ENCODE assay signal across 10 cellular contexts in genomic region chr3:72186485-72186864, GRCh38.
A peak's percentile ranks its signal among the peaks of the same experiment; 100 is the strongest.
DNase-seq lines count a peak whose midpoint lies in the region; ATAC-seq, FAIRE-seq and TF ChIP-seq lines count a peak whose summit lies in the region.
"Had no signal": no experiment of that assay in that cellular context is flagged by ENCODE, and none has a peak within 500 bp of the region (broad histone marks: within the 10 kb centered on the region; RNA-seq: fewer than 3 reads in every experiment).

No MANE protein-coding gene starts in this region.

- CTCF ChIA-PET in activated CD8-positive, alpha-beta T cell treated with anti-CD3 and anti-CD28 coated beads, Interleukin-2, amount 10 ng/mL, durations not matched to agents 7 days and 5 days (lab: Charles Lee) = no interaction called here
- CTCF ChIA-PET in activated CD8-positive, alpha-beta T cell treated with anti-CD3 and anti-CD28 coated beads for 36 hours (lab: Charles Lee) = interaction anchor here (1.0 kb wide), 1 partner anchor 15 kb away, joined by 3 read pairs; no protein-coding TSS in a partner anchor
- CTCF ChIA-PET in HepG2 (lab: Yijun Ruan, JAX; ENCODE audit: low intra/inter-chr PET ratio, low total read pairs) = no interaction called here

- H4K20me1 ChIP-seq in hepatocyte (ENCODE audit: insufficient read depth, poor library complexity, severe bottlenecking) = no peaks in the 10 kb centered on the region
- no peaks in the 10 kb centered on the region for H4K20me1 ChIP-seq in HepG2 (ENCODE audit: insufficient read depth, low read length)

- H3K36me3 ChIP-seq in ACC112 (ENCODE audit: insufficient read depth, low read length) = no peaks in the 10 kb centered on the region
- no peaks in the 10 kb centered on the region for H3K36me3 ChIP-seq in hepatocyte (replicated peaks; ENCODE audit: insufficient read depth, low read depth)
- no peaks in the 10 kb centered on the region for H3K36me3 ChIP-seq in HepG2 (replicated peaks in 1 of 2; ENCODE audit: control insufficient read depth in 1 of 2, insufficient read depth in 2 of 2, low read length in 2 of 2)

- in situ Hi-C loops in HepG2 (cut with HindIII; ENCODE audit: extremely low pct_ligation_motif_present, low pct_unique_long_range_greater_than_20kb) = no loop called here

- H3K4me1 ChIP-seq in ACC112 (ENCODE audit: control insufficient read depth, insufficient read depth, low read length, unreplicated experiment) (peaks cover 26% of the 10 kb centered on the region), hepatocyte (ENCODE audit: insufficient read depth) (no peaks in the 10 kb centered on the region), HepG2 (ENCODE audit: insufficient read depth, low read length) (peaks cover 21% of the 10 kb centered on the region)

- no peak for TF ChIP-seq RAD21 in HepG2 (CRISPR knock-in tag; IDR thresholded peaks at IDR 0.05)

- no TSS peak for BruUV-seq in HepG2 (replicated peaks; lab: Mats Ljungman, UMichigan)

- H3K9me3 Mint-ChIP-seq in activated CD8-positive, alpha-beta T cell treated with anti-CD3 and anti-CD28 coated beads, Interleukin-2, amount 10 ng/mL, durations not matched to agents 7 days and 5 days (ENCODE audit: insufficient read depth) = no peaks in the 10 kb centered on the region
- H3K9me3 Mint-ChIP-seq in activated CD8-positive, alpha-beta T cell treated with anti-CD3 and anti-CD28 coated beads for 36 hours = peaks cover 4% of the 10 kb centered on the region

- no peaks in the 10 kb centered on the region for H3K9me3 ChIP-seq in hepatocyte (ENCODE audit: low read depth)
- no peaks in the 10 kb centered on the region for H3K9me3 ChIP-seq in HepG2 (ENCODE audit: low read length)

- no peaks in the 10 kb centered on the region for H3K9me2 ChIP-seq in hepatocyte (replicated peaks; ENCODE audit: insufficient read depth)

- H3K79me2 ChIP-seq in ACC112 (ENCODE audit: control insufficient read depth, insufficient read depth, low read length, unreplicated experiment) (no peaks in the 10 kb centered on the region), hepatocyte (no peaks in the 10 kb centered on the region), HepG2 (ENCODE audit: insufficient read depth, low read length) (no peaks in the 10 kb centered on the region)

- TF ChIP-seq EP300 in HepG2 (IDR thresholded peaks at IDR 0.05; ENCODE audit: low read depth in 2 of 2, low read length in 2 of 2) = no peak
- TF ChIP-seq EP300 in HepG2 (CRISPR knock-in tag; IDR thresholded peaks at IDR 0.05; ENCODE audit: borderline replicate concordance) = no peak

- H3K4me3 ChIP-seq in ACC112 (ENCODE audit: low read depth, low read length) = peak overlapping the region; percentile 46; the same call in 1 of the 2 replicates
- H3K4me3 ChIP-seq in hepatocyte = no peak overlapping the region
- H3K4me3 ChIP-seq in HepG2 (replicated peaks in 1 of 3; ENCODE audit: insufficient read depth in 1 of 3, low read depth in 2 of 3, low read length in 3 of 3) = no peak overlapping the region

- WGBS in hepatocyte (ENCODE audit: low lambda C conversion rate, missing lambda C conversion rate) = 41% methylated on average over 1 of the region's 1 CpG
- WGBS in HepG2 (ENCODE audit: low lambda C conversion rate) = 54% methylated on average over 1 of the region's 1 CpG

- no peak overlapping the region for H3K4me3 Mint-ChIP-seq in activated CD8-positive, alpha-beta T cell treated with anti-CD3 and anti-CD28 coated beads, Interleukin-2, amount 10 ng/mL, durations not matched to agents 7 days and 5 days
- H3K4me3 Mint-ChIP-seq in activated CD8-positive, alpha-beta T cell treated with anti-CD3 and anti-CD28 coated beads for 36 hours = no peak overlapping the region

- no peak for TF ChIP-seq POLR2A in HepG2 (IDR thresholded peaks at IDR 0.05; ENCODE audit: insufficient read depth in 1 of 2, low read depth in 2 of 2, low read length in 2 of 2)

- no peaks in the 10 kb centered on the region for H3K4me1 Mint-ChIP-seq in activated CD8-positive, alpha-beta T cell treated with anti-CD3 and anti-CD28 coated beads, Interleukin-2, amount 10 ng/mL, durations not matched to agents 7 days and 5 days (ENCODE audit: low read depth)
- H3K4me1 Mint-ChIP-seq in activated CD8-positive, alpha-beta T cell treated with anti-CD3 and anti-CD28 coated beads for 36 hours (ENCODE audit: low read depth) = peaks cover 10% of the 10 kb centered on the region

- DNase-seq in HCEC 1CT (peak; percentile 49), amniotic epithelial cell (ENCODE audit: low read depth) (peak; percentile 72), hepatocyte (ENCODE audit: low spot score) (no peak), HK-2 (ENCODE audit: unreplicated experiment) (no peak), HepG2 (ENCODE audit: low spot score) (no peak)
- no peak for DNase-seq in activated CD8-positive, alpha-beta T cell treated with anti-CD3 and anti-CD28 coated beads, Interleukin-2, amount 10 ng/mL, durations not matched to agents 7 days and 5 days
- DNase-seq in activated CD8-positive, alpha-beta T cell treated with anti-CD3 and anti-CD28 coated beads for 36 hours = no peak
- DNase-seq: GF-D8 had no signal

- TF ChIP-seq CTCF in hepatocyte (IDR thresholded peaks at IDR 0.05; ENCODE audit: poor library complexity) (no peak), HepG2 (CRISPR knock-in tag; IDR thresholded peaks at IDR 0.05) (no peak)
- TF ChIP-seq CTCF in activated CD8-positive, alpha-beta T cell treated with anti-CD3 and anti-CD28 coated beads for 36 hours (IDR thresholded peaks at IDR 0.05) = no peak

- no peaks in the 10 kb centered on the region for H3K27me3 ChIP-seq in ACC112 (ENCODE audit: insufficient read depth, low read length)
- H3K27me3 ChIP-seq in hepatocyte = no peaks in the 10 kb centered on the region
- no peaks in the 10 kb centered on the region for H3K27me3 ChIP-seq in HepG2 (ENCODE audit: control insufficient read depth in 1 of 2, insufficient read depth in 2 of 2, low read length in 2 of 2)

- POLR2A ChIA-PET in activated CD8-positive, alpha-beta T cell treated with anti-CD3 and anti-CD28 coated beads, Interleukin-2, amount 10 ng/mL, durations not matched to agents 7 days and 5 days (lab: Charles Lee) = no interaction called here
- POLR2A ChIA-PET in activated CD8-positive, alpha-beta T cell treated with anti-CD3 and anti-CD28 coated beads for 36 hours (lab: Charles Lee) = no interaction called here
- POLR2A ChIA-PET in HepG2 (lab: Yijun Ruan, JAX) = no interaction called here

- H3K4me2 ChIP-seq in hepatocyte (no peak overlapping the region), HepG2 (ENCODE audit: low read depth, low read length) (no peak overlapping the region)

- H3K36me3 Mint-ChIP-seq in activated CD8-positive, alpha-beta T cell treated with anti-CD3 and anti-CD28 coated beads, Interleukin-2, amount 10 ng/mL, durations not matched to agents 7 days and 5 days (ENCODE audit: low read depth) = no peaks in the 10 kb centered on the region
- no peaks in the 10 kb centered on the region for H3K36me3 Mint-ChIP-seq in activated CD8-positive, alpha-beta T cell treated with anti-CD3 and anti-CD28 coated beads for 36 hours (ENCODE audit: low read depth)

- FAIRE-seq in HepG2 (lab: Jason Lieb, UNC) = no peak

- peaks cover 5% of the 10 kb centered on the region for H3K27me3 Mint-ChIP-seq in activated CD8-positive, alpha-beta T cell treated with anti-CD3 and anti-CD28 coated beads, Interleukin-2, amount 10 ng/mL, durations not matched to agents 7 days and 5 days (ENCODE audit: low read depth)
- H3K27me3 Mint-ChIP-seq in activated CD8-positive, alpha-beta T cell treated with anti-CD3 and anti-CD28 coated beads for 36 hours = peaks cover 10% of the 10 kb centered on the region

- intact Hi-C loops in activated CD8-positive, alpha-beta T cell treated with anti-CD3 and anti-CD28 coated beads for 36 hours (cut with micrococcal nuclease) = no loop called here
- intact Hi-C loops in HepG2 (cut with micrococcal nuclease; ENCODE audit: unreplicated experiment) = no loop called here

- no peak overlapping the region for H3K9ac ChIP-seq in HepG2 (ENCODE audit: insufficient read depth, low read depth, low read length)

- ATAC-seq in activated CD8-positive, alpha-beta T cell treated with anti-CD3 and anti-CD28 coated beads, Interleukin-2, amount 10 ng/mL, durations not matched to agents 7 days and 5 days = no peak
- no peak for ATAC-seq in activated CD8-positive, alpha-beta T cell treated with anti-CD3 and anti-CD28 coated beads for 36 hours
- ATAC-seq in HepG2 = no peak
- ATAC-seq: Panc1 had no signal

- H3K27ac ChIP-seq in ACC112 (ENCODE audit: low read depth, low read length) = peak overlapping the region; percentile 94
- H3K27ac ChIP-seq in hepatocyte = peak overlapping the region; percentile 17
- H3K27ac ChIP-seq in HepG2 (ENCODE audit: extremely low read length, insufficient read depth, low read length) = no peak overlapping the region

- peak overlapping the region; percentile 72 for H2AFZ ChIP-seq in ACC112 (ENCODE audit: low read length, unreplicated experiment)
- no peak overlapping the region for H2AFZ ChIP-seq in hepatocyte
- no peak overlapping the region for H2AFZ ChIP-seq in HepG2 (ENCODE audit: low read length)

- no peak overlapping the region for H3K27ac Mint-ChIP-seq in activated CD8-positive, alpha-beta T cell treated with anti-CD3 and anti-CD28 coated beads, Interleukin-2, amount 10 ng/mL, durations not matched to agents 7 days and 5 days
- no peak overlapping the region for H3K27ac Mint-ChIP-seq in activated CD8-positive, alpha-beta T cell treated with anti-CD3 and anti-CD28 coated beads for 36 hours

TF ChIP-seq in HepG2, 621 proteins besides CTCF, POLR2A, EP300 and RAD21 (continues in another document):
- TF ChIP-seq ZNF503 (CRISPR knock-in tag; IDR thresholded peaks at IDR 0.05) (no peak), ZFP36 (IDR thresholded peaks at IDR 0.05; ENCODE audit: borderline replicate concordance, low read depth, low read length, partially characterized antibody) (no peak), ZFY (CRISPR knock-in tag; IDR thresholded peaks at IDR 0.05) (no peak)

Comparison
In these comparisons a context has a peak if more than half of its experiments do, and no peak if none do; other contexts are left out.
1. DNase-seq: peak in HCEC 1CT (single experiment) and amniotic epithelial cell (single experiment); none in hepatocyte (single experiment), HK-2 (single experiment), activated CD8-positive, alpha-beta T cell treated with anti-CD3 and anti-CD28 coated beads, Interleukin-2, amount 10 ng/mL, durations not matched to agents 7 days and 5 days (single experiment), activated CD8-positive, alpha-beta T cell treated with anti-CD3 and anti-CD28 coated beads for 36 hours (single experiment) and HepG2 (single experiment).